18 cellular contexts compared by ENCODE assay signal in the genomic region with DNA sequence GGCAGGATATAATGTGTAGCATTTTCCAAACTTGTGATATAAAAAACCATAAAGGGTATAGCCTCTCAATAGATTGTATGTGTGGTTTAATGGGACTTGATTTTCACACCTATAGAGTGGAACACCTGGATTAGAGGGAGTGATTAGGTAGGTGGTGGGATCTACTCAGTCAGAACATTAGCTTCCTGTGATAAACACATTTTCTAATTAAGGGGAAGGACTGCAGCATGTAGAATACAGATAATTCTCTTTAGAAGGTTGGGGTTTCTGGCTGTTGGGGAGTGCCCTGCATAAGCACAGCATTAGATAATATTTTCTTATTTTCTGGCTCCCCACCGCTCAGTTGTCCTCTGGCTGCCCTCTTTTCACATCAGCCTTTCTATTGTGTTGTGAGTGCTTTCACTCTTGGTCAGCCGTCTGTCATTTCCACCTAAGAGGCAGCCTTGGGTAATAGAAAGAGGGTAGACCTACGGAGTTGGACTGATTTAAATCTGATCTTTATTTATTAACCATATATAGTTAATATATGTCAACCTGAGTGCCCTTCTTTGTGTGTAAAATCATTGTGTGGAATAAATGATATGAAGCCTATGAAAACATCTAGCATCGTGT. TPM values are rescaled to one million over a fixed set of nuclear protein-coding genes. Genes with fewer than 3 reads are reported as not detected.
DNase-seq lines count a peak whose midpoint lies in the region; ATAC-seq and TF ChIP-seq lines count a peak whose summit lies in the region.
"Had no signal": no experiment of that assay in that cellular context is flagged by ENCODE, and none has a peak within 500 bp of the region (broad histone marks: within the 10 kb centered on the region; RNA-seq: fewer than 3 reads in every experiment).

No MANE protein-coding gene starts in this region.

- intact Hi-C loops in A673 (cut with micrococcal nuclease; ENCODE audit: unreplicated experiment): no loop called here

- peaks cover 100% of the 10 kb centered on the region for H3K79me2 ChIP-seq in DOHH2 (ENCODE audit: control insufficient read depth, low read length)

- TF ChIP-seq POLR2A in erythroblast (IDR thresholded peaks at IDR 0.05; ENCODE audit: low read length): no peak

- no peaks in the 10 kb centered on the region for H3K9me2 ChIP-seq in DOHH2 (replicated peaks; ENCODE audit: control insufficient read depth, low read length)

- H3K4me1 ChIP-seq in DOHH2 (ENCODE audit: control insufficient read depth, low read length) (peaks cover 57% of the 10 kb centered on the region), A673 (ENCODE audit: insufficient read depth, low read length, poor library complexity, severe bottlenecking) (no peaks in the 10 kb centered on the region)

- H3K4me2 ChIP-seq in DOHH2 (ENCODE audit: low read length): peak overlapping the region; percentile 9; the same call in 1 of the 2 replicates

- H3K27me3 ChIP-seq in DOHH2 (ENCODE audit: control insufficient read depth, low read length) (no peaks in the 10 kb centered on the region), A673 (replicated peaks; ENCODE audit: insufficient read depth, low read depth, low read length, poor library complexity) (no peaks in the 10 kb centered on the region)
- H3K27me3 ChIP-seq: ovary had no signal

- peak; percentile 12 for DNase-seq in GM19240 (ENCODE audit: insufficient read length, low spot score)
- DNase-seq in erythroblast (lab: John Stamatoyannopoulos, UW): peak; percentile 58 to 82
- no peak for DNase-seq in A673 (ENCODE audit: low spot score)
- DNase-seq in SKM-1 (lab: John Stamatoyannopoulos, UW; ENCODE audit: unreplicated experiment): no peak
- DNase-seq in hippocampal formation (lab: John Stamatoyannopoulos, UW): no peak
- DNase-seq: activated T-cell treated with anti-CD3 and anti-CD28 coated beads for 4 hours; hypothalamus; Karpas-422; mesendoderm; OCI-M1; ovary; stimulated activated CD4-positive, alpha-beta T cell treated with anti-CD3 and anti-CD28 coated beads, Interleukin-2, amount 100 ng/mL, for 24 hours; stimulated activated naive B cell treated with anti-CD40 and anti-IgM and Interleukin-4, amounts not matched to agents 10 μg/mL and 1 μg/mL and 100 μg/mL, for 72 hours; T-helper 9 cell had no signal

- H3K27ac ChIP-seq in DOHH2 (ENCODE audit: low read depth, low read length) (no peak overlapping the region), A673 (ENCODE audit: low read depth, low read length, poor library complexity, severe bottlenecking) (no peak overlapping the region)
- H3K27ac ChIP-seq: C4-2B, ovary had no signal

- H3K36me3 ChIP-seq in DOHH2 (ENCODE audit: control insufficient read depth, low read length) (peaks cover 87% of the 10 kb centered on the region), A673 (ENCODE audit: insufficient read depth, low read length, poor library complexity, severe bottlenecking) (peaks cover 36% of the 10 kb centered on the region)
- H3K36me3 ChIP-seq: ovary had no signal

- no TSS peak for BruUV-seq in A673 (replicated peaks; lab: Mats Ljungman, UMichigan)

- TF ChIP-seq CTCF in DOHH2 (IDR thresholded peaks at IDR 0.05; ENCODE audit: low read depth, low read length, poor library complexity, severe bottlenecking) (no peak), A673 (conservative IDR thresholded peaks at IDR 0.05; ENCODE audit: low read depth, low read length) (no peak)

- POLR2A ChIA-PET in A673 (lab: Charles Lee; ENCODE audit: low non-redundant PET): interaction anchor here (0.6 kb wide), 1 partner anchor 561 kb away, joined by 3 read pairs; no protein-coding TSS in a partner anchor

- no peaks in the 10 kb centered on the region for H3K9me3 ChIP-seq in DOHH2 (ENCODE audit: control insufficient read depth, insufficient read depth, low read length)
- no peaks in the 10 kb centered on the region for H3K9me3 ChIP-seq in A673 (ENCODE audit: low read depth, low read length, poor library complexity, severe bottlenecking)
- H3K9me3 ChIP-seq: ovary had no signal

- peaks cover 3% of the 10 kb centered on the region; the same call in 1 of the 2 replicates for H3F3A ChIP-seq in DOHH2 (ENCODE audit: control insufficient read depth, insufficient read depth)

- H4K20me1 ChIP-seq in DOHH2 (ENCODE audit: control insufficient read depth, insufficient read depth, low read depth, low read length): peaks cover 40% of the 10 kb centered on the region

- H3K4me3 ChIP-seq in DOHH2 (ENCODE audit: low read length): no peak overlapping the region
- no peak overlapping the region for H3K4me3 ChIP-seq in A673 (ENCODE audit: low read depth, low read length, poor library complexity, severe bottlenecking)
- H3K4me3 ChIP-seq: ovary had no signal

- peak; percentile 53 for ATAC-seq in HG03571 (IDR thresholded peaks at IDR 0.05; ENCODE audit: unreplicated experiment)
- no peak for ATAC-seq in GM19467 (IDR thresholded peaks at IDR 0.05; ENCODE audit: unreplicated experiment)

- CTCF ChIA-PET in A673 (lab: Charles Lee): no interaction called here

RNA-seq across cellular contexts. Expression of gene CSE1L, which starts 8.0 kb away (rescaled TPM):
- total RNA-seq in A673 (2021): 193 and 197 TPM in 2 replicates

Comparison
In these comparisons a context has a peak if more than half of its experiments do, and no peak if none do; other contexts are left out.
1. DNase-seq: peak in GM19240 (single experiment) and erythroblast (2 of 2); none in A673 (single experiment), SKM-1 (single experiment) and hippocampal formation (0 of 2).